Comparison of ENCODE assay signal across 8 cellular contexts in the genomic region with DNA sequence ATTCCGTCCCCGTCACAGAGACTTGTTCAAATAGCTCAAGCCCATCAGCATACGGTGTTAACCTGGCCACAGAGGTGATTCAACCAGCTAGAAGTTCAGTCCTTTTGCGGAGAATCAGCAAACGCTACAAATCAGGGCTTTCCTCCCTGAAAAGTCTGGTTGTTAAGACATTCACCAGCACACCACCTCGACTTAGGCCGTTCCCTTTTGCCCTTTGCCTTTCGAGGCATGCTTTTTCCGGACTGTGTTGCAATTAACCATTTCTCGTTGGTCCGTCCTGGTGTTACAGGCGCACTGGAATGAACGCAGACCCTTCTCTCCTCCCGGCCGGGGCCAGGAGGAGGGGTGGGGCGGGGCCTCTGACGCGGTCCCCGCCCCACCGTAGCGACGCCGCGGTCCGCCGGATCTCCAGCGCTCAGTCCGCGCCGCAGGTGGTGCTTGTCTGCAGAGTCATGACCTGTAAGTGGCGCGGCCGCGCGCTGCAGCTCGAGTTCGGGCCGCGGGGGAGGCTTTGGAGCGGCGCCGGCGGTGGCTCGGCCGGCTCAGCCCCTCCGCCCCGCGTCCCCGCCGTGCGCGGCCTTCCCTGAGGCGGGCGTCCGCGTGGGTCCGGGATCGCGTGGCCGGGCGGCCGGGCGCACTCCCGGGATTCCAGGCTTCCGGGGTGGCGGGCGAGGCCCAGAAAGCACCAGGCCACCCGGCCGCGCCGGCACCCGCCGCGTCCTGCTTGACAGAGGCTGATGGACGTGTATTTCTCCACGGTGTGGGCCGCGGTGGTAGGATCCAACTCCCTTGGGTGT. TPM values are rescaled to one million over a fixed set of nuclear protein-coding genes. Genes with fewer than 3 reads are reported as not detected.
DNase-seq lines count a peak whose midpoint lies in the region; ATAC-seq lines count a peak whose summit lies in the region.

A gene with protein sequence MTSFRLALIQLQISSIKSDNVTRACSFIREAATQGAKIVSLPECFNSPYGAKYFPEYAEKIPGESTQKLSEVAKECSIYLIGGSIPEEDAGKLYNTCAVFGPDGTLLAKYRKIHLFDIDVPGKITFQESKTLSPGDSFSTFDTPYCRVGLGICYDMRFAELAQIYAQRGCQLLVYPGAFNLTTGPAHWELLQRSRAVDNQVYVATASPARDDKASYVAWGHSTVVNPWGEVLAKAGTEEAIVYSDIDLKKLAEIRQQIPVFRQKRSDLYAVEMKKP (plus strand): TSS at position 418 of the 797 bp plus-strand sequence. CDS start 35 bp downstream, at position 453.

- H3K4me3 Mint-ChIP-seq in activated T-helper 1 cell treated with anti-CD3 and anti-CD28 coated beads, Interleukin-12 subunit alpha, Interleukin-12 subunit beta, Interleukin-2, Interleukin-4 antibody, amounts not matched to agents 30 ng/mL and 10 ng/mL and 1 ng/mL, durations not matched to agents 14 hours and 24 hours and 36 hours, result peak within 1 kb of the TSS; percentile 94
- H3K4me3 Mint-ChIP-seq in naive B cell, result peak within 1 kb of the TSS; percentile 91 to 97 (median 94)
- H3K4me3 Mint-ChIP-seq in stimulated activated memory B cell treated with anti-CD40 and anti-IgM and Interleukin-4, amounts not matched to agents 10 μg/mL and 1 μg/mL and 100 μg/mL, for 72 hours, result peak within 1 kb of the TSS; percentile 99

- H3K27ac Mint-ChIP-seq in activated T-helper 1 cell treated with anti-CD3 and anti-CD28 coated beads, Interleukin-12 subunit alpha, Interleukin-12 subunit beta, Interleukin-2, Interleukin-4 antibody, amounts not matched to agents 30 ng/mL and 10 ng/mL and 1 ng/mL, durations not matched to agents 14 hours and 24 hours and 36 hours, result peak within 1 kb of the TSS; percentile 98
- peak within 1 kb of the TSS; percentile 90 to 98 (median 94) for H3K27ac Mint-ChIP-seq in naive B cell
- peak within 1 kb of the TSS; percentile 99 for H3K27ac Mint-ChIP-seq in stimulated activated memory B cell treated with anti-CD40 and anti-IgM and Interleukin-4, amounts not matched to agents 10 μg/mL and 1 μg/mL and 100 μg/mL, for 72 hours

- H3K27me3 Mint-ChIP-seq in activated T-helper 1 cell treated with anti-CD3 and anti-CD28 coated beads, Interleukin-12 subunit alpha, Interleukin-12 subunit beta, Interleukin-2, Interleukin-4 antibody, amounts not matched to agents 30 ng/mL and 10 ng/mL and 1 ng/mL, durations not matched to agents 14 hours and 24 hours and 36 hours (ENCODE audit: insufficient read depth), result no peaks in the 10 kb centered on the region
- H3K27me3 Mint-ChIP-seq in naive B cell, result no peaks in the 10 kb centered on the region
- H3K27me3 Mint-ChIP-seq in stimulated activated memory B cell treated with anti-CD40 and anti-IgM and Interleukin-4, amounts not matched to agents 10 μg/mL and 1 μg/mL and 100 μg/mL, for 72 hours, result no peaks in the 10 kb centered on the region

- ATAC-seq in GM21717 (IDR thresholded peaks at IDR 0.05; ENCODE audit: unreplicated experiment) (peak; percentile 95), naive B cell (ENCODE audit: low read depth in 2 of 2) (peak; percentile 94 to 95)
- ATAC-seq in stimulated activated memory B cell treated with anti-CD40 and anti-IgM and Interleukin-4, amounts not matched to agents 10 μg/mL and 1 μg/mL and 100 μg/mL, for 72 hours, result peak; percentile 97

- peak; percentile 77 for DNase-seq in DMS79 treated with DMSO at 0.1 percent for 48 hours (lab: John Stamatoyannopoulos, UW)
- DNase-seq in Jurkat, Clone E6-1 (ENCODE audit: low read depth, low spot score), result peak; percentile 69
- DNase-seq in RPMI7951 (ENCODE audit: low read depth), result peak; percentile 82
- peak; percentile 73 for DNase-seq in activated T-helper 1 cell treated with anti-CD3 and anti-CD28 coated beads, Interleukin-12 subunit alpha, Interleukin-12 subunit beta, Interleukin-2, Interleukin-4 antibody, amounts not matched to agents 30 ng/mL and 10 ng/mL and 1 ng/mL, durations not matched to agents 14 hours and 24 hours and 36 hours (ENCODE audit: low spot score)
- DNase-seq in fibroblast of gingiva (ENCODE audit: low read depth), result peak; percentile 79
- DNase-seq in naive B cell, result peak; percentile 78

- intact Hi-C loops in activated T-helper 1 cell treated with anti-CD3 and anti-CD28 coated beads, Interleukin-12 subunit alpha, Interleukin-12 subunit beta, Interleukin-2, Interleukin-4 antibody, amounts not matched to agents 30 ng/mL and 10 ng/mL and 1 ng/mL, durations not matched to agents 14 hours and 24 hours and 36 hours (cut with micrococcal nuclease), result loop anchor here (1.0 to 10.0 kb wide), 9 partner anchors 9 to 1350 kb away; a partner anchor contains a TSS

- peak within 1 kb of the TSS; percentile 83 for H3K4me3 ChIP-seq in Jurkat, Clone E6-1 (ENCODE audit: low read length)

- no peaks in the 10 kb centered on the region for H3K9me3 Mint-ChIP-seq in activated T-helper 1 cell treated with anti-CD3 and anti-CD28 coated beads, Interleukin-12 subunit alpha, Interleukin-12 subunit beta, Interleukin-2, Interleukin-4 antibody, amounts not matched to agents 30 ng/mL and 10 ng/mL and 1 ng/mL, durations not matched to agents 14 hours and 24 hours and 36 hours
- H3K9me3 Mint-ChIP-seq in naive B cell, result no peaks in the 10 kb centered on the region
- no peaks in the 10 kb centered on the region for H3K9me3 Mint-ChIP-seq in stimulated activated memory B cell treated with anti-CD40 and anti-IgM and Interleukin-4, amounts not matched to agents 10 μg/mL and 1 μg/mL and 100 μg/mL, for 72 hours

- peaks cover 14% of the 10 kb centered on the region for H3K4me1 Mint-ChIP-seq in activated T-helper 1 cell treated with anti-CD3 and anti-CD28 coated beads, Interleukin-12 subunit alpha, Interleukin-12 subunit beta, Interleukin-2, Interleukin-4 antibody, amounts not matched to agents 30 ng/mL and 10 ng/mL and 1 ng/mL, durations not matched to agents 14 hours and 24 hours and 36 hours (ENCODE audit: low read depth)
- peaks cover 16 to 28% (median 20%) of the 10 kb centered on the region in 3 donors for H3K4me1 Mint-ChIP-seq in naive B cell
- peaks cover 25% of the 10 kb centered on the region for H3K4me1 Mint-ChIP-seq in stimulated activated memory B cell treated with anti-CD40 and anti-IgM and Interleukin-4, amounts not matched to agents 10 μg/mL and 1 μg/mL and 100 μg/mL, for 72 hours

- peaks cover 7% of the 10 kb centered on the region for H3K36me3 Mint-ChIP-seq in activated T-helper 1 cell treated with anti-CD3 and anti-CD28 coated beads, Interleukin-12 subunit alpha, Interleukin-12 subunit beta, Interleukin-2, Interleukin-4 antibody, amounts not matched to agents 30 ng/mL and 10 ng/mL and 1 ng/mL, durations not matched to agents 14 hours and 24 hours and 36 hours (ENCODE audit: low read depth)
- peaks cover 6 to 7% of the 10 kb centered on the region in 2 donors for H3K36me3 Mint-ChIP-seq in naive B cell
- peaks cover 9% of the 10 kb centered on the region for H3K36me3 Mint-ChIP-seq in stimulated activated memory B cell treated with anti-CD40 and anti-IgM and Interleukin-4, amounts not matched to agents 10 μg/mL and 1 μg/mL and 100 μg/mL, for 72 hours

RNA-seq across cellular contexts. Expression of the gene that starts here (rescaled TPM):
- polyA plus RNA-seq in Jurkat, Clone E6-1 (2012; ENCODE audit: insufficient read depth, insufficient read length), result 115 TPM
- total RNA-seq in RPMI7951 (2014; rRNA removed; shearing (Covaris generic)), result 31.0 and 32.3 TPM in 2 replicates
- total RNA-seq in activated T-helper 1 cell treated with anti-CD3 and anti-CD28 coated beads, Interleukin-12 subunit alpha, Interleukin-12 subunit beta, Interleukin-2, Interleukin-4 antibody, amounts not matched to agents 30 ng/mL and 10 ng/mL and 1 ng/mL, durations not matched to agents 14 hours and 24 hours and 36 hours, result 65.9 and 69.5 TPM in 2 replicates
- 10 to 100 TPM; 20.2 to 51.0 (median 38.9) TPM for polyA plus RNA-seq in naive B cell (ENCODE audit: low read depth in 6 of 6)

Comparison
In these comparisons a context has a peak if more than half of its experiments do, and no peak if none do; other contexts are left out.
1. Peak in every context shown above with its lines: DNase-seq, ATAC-seq and H3K4me3 ChIP-seq.